In the genomic region with DNA sequence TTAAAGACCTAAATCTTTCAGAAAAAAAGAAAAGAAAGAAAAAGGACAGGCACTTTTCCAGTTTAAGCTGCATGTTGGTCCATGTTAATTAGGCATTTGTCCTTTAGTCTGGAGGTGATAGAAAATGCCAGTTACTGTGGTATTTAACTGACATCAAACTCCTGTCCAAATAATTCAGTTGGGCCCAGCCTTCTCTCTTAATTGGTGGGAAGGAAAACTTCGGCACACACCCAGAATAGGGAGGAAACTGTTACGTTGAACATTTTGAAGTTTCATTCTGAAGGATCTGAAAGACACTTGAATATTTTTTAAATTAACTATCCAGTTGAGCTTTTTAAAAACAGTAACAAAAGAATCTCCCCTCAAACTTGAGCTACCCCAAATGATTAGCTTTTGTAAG, we compare ENCODE assay signal across 8 cellular contexts. TPM values are rescaled to one million over a fixed set of nuclear protein-coding genes. Genes with fewer than 3 reads are reported as not detected.
DNase-seq lines count a peak whose midpoint lies in the region; ATAC-seq and TF ChIP-seq lines count a peak whose summit lies in the region.

No MANE protein-coding gene starts in this region.

- H3K9me2 ChIP-seq in hepatocyte (replicated peaks; ENCODE audit: insufficient read depth) = no peaks in the 10 kb centered on the region

- no peak for TF ChIP-seq POLR2A in stomach (IDR thresholded peaks at IDR 0.05)

- H3K27ac ChIP-seq in WERI-Rb-1 = peak overlapping the region; percentile 0
- H3K27ac ChIP-seq in hepatocyte = peak overlapping the region; percentile 68
- peak overlapping the region in 4 of 5 donors; percentile 93 to 99 (median 96) for H3K27ac ChIP-seq in stomach

- H3K9me3 Mint-ChIP-seq in activated CD4-positive, alpha-beta T cell treated with anti-CD3 and anti-CD28 coated beads for 36 hours (ENCODE audit: low read depth) = no peaks in the 10 kb centered on the region
- no peaks in the 10 kb centered on the region for H3K9me3 Mint-ChIP-seq in stimulated activated naive B cell treated with anti-CD40 and anti-IgM and Interleukin-4, amounts not matched to agents 10 μg/mL and 1 μg/mL and 100 μg/mL, for 72 hours

- no peaks in the 10 kb centered on the region for H3K36me3 ChIP-seq in WERI-Rb-1
- H3K36me3 ChIP-seq in hepatocyte (replicated peaks; ENCODE audit: insufficient read depth, low read depth) = no peaks in the 10 kb centered on the region
- H3K36me3 ChIP-seq in stomach = no peaks in the 10 kb centered on the region

- TF ChIP-seq CTCF in WERI-Rb-1 (IDR thresholded peaks at IDR 0.05; ENCODE audit: low read depth, low read length) (no peak), hepatocyte (IDR thresholded peaks at IDR 0.05; ENCODE audit: poor library complexity) (no peak), stomach (IDR thresholded peaks at IDR 0.05) (no peak)

- peak overlapping the region; percentile 97 for H3K27ac Mint-ChIP-seq in activated CD4-positive, alpha-beta T cell treated with anti-CD3 and anti-CD28 coated beads for 36 hours
- H3K27ac Mint-ChIP-seq in stimulated activated naive B cell treated with anti-CD40 and anti-IgM and Interleukin-4, amounts not matched to agents 10 μg/mL and 1 μg/mL and 100 μg/mL, for 72 hours = no peak overlapping the region

- peaks cover 1% of the 10 kb centered on the region for H3K36me3 Mint-ChIP-seq in activated CD4-positive, alpha-beta T cell treated with anti-CD3 and anti-CD28 coated beads for 36 hours (ENCODE audit: low read depth)
- H3K36me3 Mint-ChIP-seq in stimulated activated naive B cell treated with anti-CD40 and anti-IgM and Interleukin-4, amounts not matched to agents 10 μg/mL and 1 μg/mL and 100 μg/mL, for 72 hours = peaks cover 3 to 4% of the 10 kb centered on the region in 2 donors

- peaks cover 79% of the 10 kb centered on the region for H3K4me1 Mint-ChIP-seq in activated CD4-positive, alpha-beta T cell treated with anti-CD3 and anti-CD28 coated beads for 36 hours
- H3K4me1 Mint-ChIP-seq in stimulated activated naive B cell treated with anti-CD40 and anti-IgM and Interleukin-4, amounts not matched to agents 10 μg/mL and 1 μg/mL and 100 μg/mL, for 72 hours = peaks cover 36 to 64% of the 10 kb centered on the region in 2 donors

- TF ChIP-seq EP300 in stomach (IDR thresholded peaks at IDR 0.05) = no peak

- no peaks in the 10 kb centered on the region for H3K27me3 Mint-ChIP-seq in activated CD4-positive, alpha-beta T cell treated with anti-CD3 and anti-CD28 coated beads for 36 hours
- no peaks in the 10 kb centered on the region for H3K27me3 Mint-ChIP-seq in stimulated activated naive B cell treated with anti-CD40 and anti-IgM and Interleukin-4, amounts not matched to agents 10 μg/mL and 1 μg/mL and 100 μg/mL, for 72 hours

- H3K9me3 ChIP-seq in WERI-Rb-1 (ENCODE audit: severe bottlenecking) (no peaks in the 10 kb centered on the region), hepatocyte (ENCODE audit: low read depth) (no peaks in the 10 kb centered on the region), stomach (no peaks in the 10 kb centered on the region)

- WGBS in hepatocyte (ENCODE audit: low lambda C conversion rate, missing lambda C conversion rate) = 78% methylated on average over 2 of the region's 2 CpGs
- 17 to 36% (median 23%) methylated on average over 2 of the region's 2 CpGs for WGBS in stomach, 5 donors

- POLR2A ChIA-PET in activated CD4-positive, alpha-beta T cell treated with anti-CD3 and anti-CD28 coated beads for 36 hours (lab: Charles Lee) = interaction anchor here (0.5 to 1.8 kb wide), 3 partner anchors 11 to 29 kb away, joined by 4 to 8 read pairs (median 4); no protein-coding TSS in a partner anchor

- peak overlapping the region; percentile 62 for H3K4me3 Mint-ChIP-seq in activated CD4-positive, alpha-beta T cell treated with anti-CD3 and anti-CD28 coated beads for 36 hours
- H3K4me3 Mint-ChIP-seq in stimulated activated naive B cell treated with anti-CD40 and anti-IgM and Interleukin-4, amounts not matched to agents 10 μg/mL and 1 μg/mL and 100 μg/mL, for 72 hours = peak overlapping the region in 1 of 2 donors; percentile 28

- DNase-seq in activated CD4-positive, alpha-beta T cell treated with anti-CD3 and anti-CD28 coated beads for 36 hours = no peak
- DNase-seq in activated CD4-positive, alpha-beta T cell treated with anti-CD3 and anti-CD28 coated beads, Interleukin-2, amount 50 U/mL, for 48 hours = no peak
- peak; percentile 5 for DNase-seq in WERI-Rb-1
- no peak for DNase-seq in hepatocyte (ENCODE audit: low spot score)
- no peak for DNase-seq in stomach
- no peak for DNase-seq in NCI-H510A (lab: John Stamatoyannopoulos, UW)
- DNase-seq in HuH-7.5 (ENCODE audit: low spot score) = no peak
- no peak for DNase-seq in stimulated activated naive B cell treated with anti-CD40 and anti-IgM and Interleukin-4, amounts not matched to agents 10 μg/mL and 1 μg/mL and 100 μg/mL, for 72 hours

- H3K4me2 ChIP-seq in hepatocyte = peak overlapping the region; percentile 30

- no peaks in the 10 kb centered on the region for H3K27me3 ChIP-seq in WERI-Rb-1 (ENCODE audit: insufficient read depth, low read depth, severe bottlenecking)
- no peaks in the 10 kb centered on the region for H3K27me3 ChIP-seq in hepatocyte
- no peaks in the 10 kb centered on the region for H3K27me3 ChIP-seq in stomach

- H3K4me1 ChIP-seq in hepatocyte (ENCODE audit: insufficient read depth) (peaks cover 34% of the 10 kb centered on the region), stomach (peaks cover 53 to 93% (median 66%) of the 10 kb centered on the region in 4 donors)

- H2AFZ ChIP-seq in hepatocyte = no peak overlapping the region

- intact Hi-C loops in activated CD4-positive, alpha-beta T cell treated with anti-CD3 and anti-CD28 coated beads for 36 hours (cut with DNase I, micrococcal nuclease) = loop anchor here (1.0 to 10.0 kb wide), 4 partner anchors 10 to 457 kb away; partner anchors contain the start of gene SNRNP48 (in 1 of the 2)
- intact Hi-C loops in stomach (cut with DNase I; ENCODE audit: low total_unique reads) = no loop called here

- peaks cover 91% of the 10 kb centered on the region for H3K79me2 ChIP-seq in hepatocyte

- H4K20me1 ChIP-seq in hepatocyte (ENCODE audit: insufficient read depth, poor library complexity, severe bottlenecking) = peaks cover 11% of the 10 kb centered on the region

- no peak for ATAC-seq in activated CD4-positive, alpha-beta T cell treated with anti-CD3 and anti-CD28 coated beads for 36 hours
- no peak for ATAC-seq in stimulated activated naive B cell treated with anti-CD40 and anti-IgM and Interleukin-4, amounts not matched to agents 10 μg/mL and 1 μg/mL and 100 μg/mL, for 72 hours (replicated peaks)

- H3K4me3 ChIP-seq in WERI-Rb-1 (ENCODE audit: low read depth, low read length) (no peak overlapping the region; the same call in 1 of the 2 replicates), hepatocyte (no peak overlapping the region), stomach (no peak overlapping the region)

- CTCF ChIA-PET in activated CD4-positive, alpha-beta T cell treated with anti-CD3 and anti-CD28 coated beads for 36 hours (lab: Charles Lee) = interaction anchor here (0.8 to 1.7 kb wide), 7 partner anchors 8 to 64 kb away, joined by 3 to 8 read pairs (median 5); no protein-coding TSS in a partner anchor

RNA-seq across cellular contexts. Expression of gene RREB1, which starts 30.4 kb away (rescaled TPM):
- total RNA-seq in activated CD4-positive, alpha-beta T cell treated with anti-CD3 and anti-CD28 coated beads for 36 hours = 10 to 100 TPM; 14.7 to 18.1 TPM
- 23.6 and 28.7 TPM in 2 replicates for total RNA-seq in hepatocyte
- polyA plus RNA-seq in hepatocyte = 15.2 and 19.7 TPM in 2 replicates
- 100 to 1,000 TPM in 1 of 5 donors, 10 to 100 TPM in 4; 39.7 to 125 (median 61.8) TPM for total RNA-seq in stomach
- polyA plus RNA-seq in stomach = 1 to 10 TPM; 4.0 to 8.2 (median 5.2) TPM

Comparison
In these comparisons a context has a peak if more than half of its experiments do, and no peak if none do; other contexts are left out.
1. H3K27ac ChIP-seq: peak in every context shown above with its lines; median percentile 96 in stomach; 68 in hepatocyte; 0 in WERI-Rb-1.